Comparison of ENCODE assay signal across 20 cellular contexts in the genomic region with DNA sequence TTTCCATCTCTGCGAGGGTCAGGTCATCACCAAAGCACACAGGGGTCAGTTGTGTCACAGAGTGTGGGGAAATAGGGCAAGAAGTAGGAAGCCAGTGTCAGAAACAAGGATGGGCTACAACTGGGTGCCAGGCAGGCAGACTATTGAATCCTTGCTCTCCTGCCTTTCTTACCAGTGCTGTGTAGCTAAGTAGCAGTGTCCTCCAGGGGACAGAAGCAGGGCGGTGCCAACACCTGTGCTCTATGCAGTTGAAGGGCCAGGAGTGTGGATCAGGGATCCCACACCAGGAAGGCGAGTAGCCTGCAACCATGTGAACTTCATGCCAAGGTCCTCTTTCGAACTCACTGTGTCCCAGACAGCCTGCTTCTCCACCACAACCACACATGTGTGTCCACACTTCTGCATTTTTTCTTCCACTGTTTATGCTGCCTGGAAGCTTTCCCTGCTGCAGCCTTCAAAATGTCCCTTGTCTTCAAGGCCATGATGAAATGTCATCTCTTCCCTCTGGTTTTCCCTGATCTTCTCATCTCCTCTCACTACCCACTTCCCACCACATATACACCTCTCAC. TPM values are rescaled to one million over a fixed set of nuclear protein-coding genes. Genes with fewer than 3 reads are reported as not detected.
DNase-seq lines count a peak whose midpoint lies in the region; ATAC-seq and TF ChIP-seq lines count a peak whose summit lies in the region.
"Had no signal": no experiment of that assay in that cellular context is flagged by ENCODE, and none has a peak within 500 bp of the region (broad histone marks: within the 10 kb centered on the region; RNA-seq: fewer than 3 reads in every experiment).

No MANE protein-coding gene starts in this region.

- POLR2A ChIA-PET in activated CD8-positive, alpha-beta T cell treated with anti-CD3 and anti-CD28 coated beads for 36 hours (lab: Charles Lee) = no interaction called here

- intact Hi-C loops in sciatic nerve (cut with DNase I) = no loop called here
- intact Hi-C loops in activated CD8-positive, alpha-beta T cell treated with anti-CD3 and anti-CD28 coated beads for 36 hours (cut with micrococcal nuclease) = no loop called here

- TF ChIP-seq CTCF in endothelial cell (IDR thresholded peaks at IDR 0.05; ENCODE audit: unreplicated experiment) = no peak
- no peak for TF ChIP-seq CTCF in activated CD8-positive, alpha-beta T cell treated with anti-CD3 and anti-CD28 coated beads for 36 hours (IDR thresholded peaks at IDR 0.05)

- peak; percentile 23 for ATAC-seq in sciatic nerve
- ATAC-seq in activated CD8-positive, alpha-beta T cell treated with anti-CD3 and anti-CD28 coated beads for 36 hours = no peak
- ATAC-seq: HCT116, Right ventricle myocardium inferior had no signal

- H3K36me3 Mint-ChIP-seq in endothelial cell (ENCODE audit: low read depth, unreplicated experiment) = no peaks in the 10 kb centered on the region
- H3K36me3 Mint-ChIP-seq in activated CD8-positive, alpha-beta T cell treated with anti-CD3 and anti-CD28 coated beads for 36 hours (ENCODE audit: low read depth) = no peaks in the 10 kb centered on the region
- H3K36me3 Mint-ChIP-seq: CD4-positive, CD25-positive, alpha-beta regulatory T cell; IgD-negative memory B cell had no signal

- no peaks in the 10 kb centered on the region for H3K9me3 Mint-ChIP-seq in endothelial cell (ENCODE audit: unreplicated experiment)
- H3K9me3 Mint-ChIP-seq in activated CD8-positive, alpha-beta T cell treated with anti-CD3 and anti-CD28 coated beads for 36 hours = peaks cover 10% of the 10 kb centered on the region

- H3K4me3 Mint-ChIP-seq in endothelial cell (ENCODE audit: unreplicated experiment) = no peak overlapping the region
- H3K4me3 Mint-ChIP-seq in activated CD8-positive, alpha-beta T cell treated with anti-CD3 and anti-CD28 coated beads for 36 hours = no peak overlapping the region
- H3K4me3 Mint-ChIP-seq: CD4-positive, CD25-positive, alpha-beta regulatory T cell; IgD-negative memory B cell had no signal

- peaks cover 3% of the 10 kb centered on the region for H3K4me1 Mint-ChIP-seq in endothelial cell (ENCODE audit: unreplicated experiment)
- no peaks in the 10 kb centered on the region for H3K4me1 Mint-ChIP-seq in activated CD8-positive, alpha-beta T cell treated with anti-CD3 and anti-CD28 coated beads for 36 hours (ENCODE audit: low read depth)
- H3K4me1 Mint-ChIP-seq: CD4-positive, CD25-positive, alpha-beta regulatory T cell; IgD-negative memory B cell had no signal

- CTCF ChIA-PET in activated CD8-positive, alpha-beta T cell treated with anti-CD3 and anti-CD28 coated beads for 36 hours (lab: Charles Lee) = no interaction called here

- H3K27ac Mint-ChIP-seq in endothelial cell (ENCODE audit: unreplicated experiment) = peak overlapping the region; percentile 9
- H3K27ac Mint-ChIP-seq in activated CD8-positive, alpha-beta T cell treated with anti-CD3 and anti-CD28 coated beads for 36 hours = no peak overlapping the region
- H3K27ac Mint-ChIP-seq: CD4-positive, CD25-positive, alpha-beta regulatory T cell; IgD-negative memory B cell had no signal

- H3K27me3 Mint-ChIP-seq in endothelial cell (ENCODE audit: unreplicated experiment) = no peaks in the 10 kb centered on the region
- peaks cover under 1% of the 10 kb centered on the region for H3K27me3 Mint-ChIP-seq in activated CD8-positive, alpha-beta T cell treated with anti-CD3 and anti-CD28 coated beads for 36 hours
- H3K27me3 Mint-ChIP-seq: CD4-positive, CD25-positive, alpha-beta regulatory T cell had no signal

- peak; percentile 19 for DNase-seq in NOMO-1 treated with DMSO at 0.1 percent for 48 hours (lab: John Stamatoyannopoulos, UW; ENCODE audit: unreplicated experiment)
- DNase-seq in NOMO-1 treated with dmso at 0.1 percent for 144 hours (lab: John Stamatoyannopoulos, UW; ENCODE audit: unreplicated experiment) = no peak
- no peak for DNase-seq in endothelial cell (ENCODE audit: low spot score)
- DNase-seq in sciatic nerve (ENCODE audit: low spot score) = no peak
- DNase-seq in activated naive CD4-positive, alpha-beta T cell (lab: John Stamatoyannopoulos, UW) = no peak
- DNase-seq in SHP77 (lab: John Stamatoyannopoulos, UW) = no peak
- no peak for DNase-seq in activated CD8-positive, alpha-beta T cell treated with anti-CD3 and anti-CD28 coated beads for 36 hours
- DNase-seq: NCI-H1930, NCI-H2107, NCI-H524 treated with DMSO at 0.1 percent for 48 hours, NCI-H774, PC-9 had no signal

RNA-seq across cellular contexts. Expression of a gene that starts 25.4 kb away (rescaled TPM):
- total RNA-seq in endothelial cell (ENCODE audit: unreplicated experiment) (not detected), sciatic nerve (not detected)
- not detected for total RNA-seq in activated CD8-positive, alpha-beta T cell treated with anti-CD3 and anti-CD28 coated beads for 36 hours
- total RNA-seq: A172; CD4-positive, CD25-positive, alpha-beta regulatory T cell; H4; PC-9; Right ventricle myocardium inferior; RPMI7951; SK-MEL-5 had no signal
